ENCODE assay signal across 3 cellular contexts in the genomic region with DNA sequence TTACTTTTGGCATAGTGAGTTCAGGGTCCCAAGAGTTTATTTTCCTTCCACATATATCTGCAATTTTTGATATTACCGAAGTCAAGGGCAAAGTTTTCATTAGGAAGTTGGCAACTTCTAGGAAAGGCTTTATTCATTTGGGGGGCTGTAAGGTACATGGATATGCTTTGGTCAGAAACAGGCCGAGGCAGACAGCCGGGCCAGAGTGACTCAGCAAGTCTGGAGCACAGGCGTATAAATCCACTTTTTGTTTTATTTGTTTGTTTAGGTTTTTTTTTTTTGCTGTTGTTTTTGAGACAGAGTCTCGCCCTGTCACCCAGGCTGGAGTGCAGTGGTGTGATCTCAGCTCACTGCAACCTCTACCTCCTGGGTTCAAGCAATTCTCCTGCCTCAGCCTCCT.
TF ChIP-seq lines count a peak whose summit lies in the region.

No MANE protein-coding gene starts in this region.

TF ChIP-seq in SK-N-SH, 30 proteins besides CTCF, POLR2A, EP300 and RAD21:
- no peak for TF ChIP-seq IRF3 (IDR thresholded peaks at IDR 0.05; ENCODE audit: low read depth, low read length)
- TF ChIP-seq NFIC (IDR thresholded peaks at IDR 0.05; ENCODE audit: borderline replicate concordance): no peak
- TF ChIP-seq TCF12 (IDR thresholded peaks at IDR 0.05): no peak
- TF ChIP-seq RXRA (IDR thresholded peaks at IDR 0.05; ENCODE audit: borderline replicate concordance, low read depth): no peak
- TF ChIP-seq FOXJ3 (CRISPR knock-in tag; IDR thresholded peaks at IDR 0.05): no peak
- TF ChIP-seq FOXM1 (IDR thresholded peaks at IDR 0.05; ENCODE audit: low read depth): no peak
- TF ChIP-seq POLR2AphosphoS5 (IDR thresholded peaks at IDR 0.05; ENCODE audit: low read depth, low read length): no peak
- TF ChIP-seq SMC3 (IDR thresholded peaks at IDR 0.05; ENCODE audit: low read depth, low read length): no peak
- TF ChIP-seq CHD2 (IDR thresholded peaks at IDR 0.05; ENCODE audit: low read length, partially characterized antibody): no peak
- TF ChIP-seq MEF2A (IDR thresholded peaks at IDR 0.05; ENCODE audit: borderline replicate concordance, low read depth): no peak
- no peak for TF ChIP-seq MXI1 (IDR thresholded peaks at IDR 0.05; ENCODE audit: low read depth, low read length)
- no peak for TF ChIP-seq ELF1 (IDR thresholded peaks at IDR 0.05)
- TF ChIP-seq RFX5 (IDR thresholded peaks at IDR 0.05; ENCODE audit: low read length): no peak
- TF ChIP-seq, protein P1, sequence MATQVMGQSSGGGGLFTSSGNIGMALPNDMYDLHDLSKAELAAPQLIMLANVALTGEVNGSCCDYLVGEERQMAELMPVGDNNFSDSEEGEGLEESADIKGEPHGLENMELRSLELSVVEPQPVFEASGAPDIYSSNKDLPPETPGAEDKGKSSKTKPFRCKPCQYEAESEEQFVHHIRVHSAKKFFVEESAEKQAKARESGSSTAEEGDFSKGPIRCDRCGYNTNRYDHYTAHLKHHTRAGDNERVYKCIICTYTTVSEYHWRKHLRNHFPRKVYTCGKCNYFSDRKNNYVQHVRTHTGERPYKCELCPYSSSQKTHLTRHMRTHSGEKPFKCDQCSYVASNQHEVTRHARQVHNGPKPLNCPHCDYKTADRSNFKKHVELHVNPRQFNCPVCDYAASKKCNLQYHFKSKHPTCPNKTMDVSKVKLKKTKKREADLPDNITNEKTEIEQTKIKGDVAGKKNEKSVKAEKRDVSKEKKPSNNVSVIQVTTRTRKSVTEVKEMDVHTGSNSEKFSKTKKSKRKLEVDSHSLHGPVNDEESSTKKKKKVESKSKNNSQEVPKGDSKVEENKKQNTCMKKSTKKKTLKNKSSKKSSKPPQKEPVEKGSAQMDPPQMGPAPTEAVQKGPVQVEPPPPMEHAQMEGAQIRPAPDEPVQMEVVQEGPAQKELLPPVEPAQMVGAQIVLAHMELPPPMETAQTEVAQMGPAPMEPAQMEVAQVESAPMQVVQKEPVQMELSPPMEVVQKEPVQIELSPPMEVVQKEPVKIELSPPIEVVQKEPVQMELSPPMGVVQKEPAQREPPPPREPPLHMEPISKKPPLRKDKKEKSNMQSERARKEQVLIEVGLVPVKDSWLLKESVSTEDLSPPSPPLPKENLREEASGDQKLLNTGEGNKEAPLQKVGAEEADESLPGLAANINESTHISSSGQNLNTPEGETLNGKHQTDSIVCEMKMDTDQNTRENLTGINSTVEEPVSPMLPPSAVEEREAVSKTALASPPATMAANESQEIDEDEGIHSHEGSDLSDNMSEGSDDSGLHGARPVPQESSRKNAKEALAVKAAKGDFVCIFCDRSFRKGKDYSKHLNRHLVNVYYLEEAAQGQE (IDR thresholded peaks at IDR 0.05; ENCODE audit: low read depth, low read length): no peak

TF ChIP-seq in SK-N-SH treated with all-trans-retinoic acid at 6 μM for 48 hours, 23 proteins besides CTCF, POLR2A, EP300 and RAD21 (continued from another document):
- TF ChIP-seq CREB5 (CRISPR knock-in tag; IDR thresholded peaks at IDR 0.05; ENCODE audit: low read depth): no peak
- no peak for TF ChIP-seq TSHZ2 (CRISPR knock-in tag; IDR thresholded peaks at IDR 0.05)
- TF ChIP-seq SNAI2 (CRISPR knock-in tag; IDR thresholded peaks at IDR 0.05): no peak
- no peak for TF ChIP-seq ZC3H10 (CRISPR knock-in tag; IDR thresholded peaks at IDR 0.05)
- TF ChIP-seq TOX (CRISPR knock-in tag; IDR thresholded peaks at IDR 0.05; ENCODE audit: borderline replicate concordance): no peak
- TF ChIP-seq ZNF8 (CRISPR knock-in tag; IDR thresholded peaks at IDR 0.05): no peak
- no peak for TF ChIP-seq PPARA (CRISPR knock-in tag; IDR thresholded peaks at IDR 0.05; ENCODE audit: borderline replicate concordance)
- no peak for TF ChIP-seq GLIS3 (CRISPR knock-in tag; IDR thresholded peaks at IDR 0.05)
- no peak for TF ChIP-seq ZFP3 (CRISPR knock-in tag; IDR thresholded peaks at IDR 0.05)
- TF ChIP-seq RARB (CRISPR knock-in tag; IDR thresholded peaks at IDR 0.05): no peak
- no peak for TF ChIP-seq ESRRG (CRISPR knock-in tag; IDR thresholded peaks at IDR 0.05)
- no peak for TF ChIP-seq TCF4 (CRISPR knock-in tag; IDR thresholded peaks at IDR 0.05; ENCODE audit: borderline replicate concordance)
- no peak for TF ChIP-seq CSRNP3 (CRISPR knock-in tag; IDR thresholded peaks at IDR 0.05)
- no peak for TF ChIP-seq ZFP30 (CRISPR knock-in tag; IDR thresholded peaks at IDR 0.05)
- TF ChIP-seq ZNF565 (CRISPR knock-in tag; conservative IDR thresholded peaks at IDR 0.05; ENCODE audit: low read depth): no peak

TF ChIP-seq in HepG2, 621 proteins besides CTCF, POLR2A, EP300 and RAD21:
- TF ChIP-seq ZNF318 (CRISPR knock-in tag; IDR thresholded peaks at IDR 0.05): no peak
- no peak for TF ChIP-seq ZBTB21 (CRISPR knock-in tag; IDR thresholded peaks at IDR 0.05)
- TF ChIP-seq ZNF17 (CRISPR knock-in tag; IDR thresholded peaks at IDR 0.05): no peak
- TF ChIP-seq NFE2 (CRISPR knock-in tag; IDR thresholded peaks at IDR 0.05): peak; percentile 61; the same call in 1 of the 2 replicates
- TF ChIP-seq MAFK (conservative IDR thresholded peaks at IDR 0.05 in 1 of 2, IDR thresholded peaks at IDR 0.05 in 1 of 2; ENCODE audit: low read length in 2 of 2): 0 out of 4 replicates have a peak, but pooled peaks of 1 of the 2 experiments have one; percentile 7
- TF ChIP-seq BRD4 (CRISPR knock-in tag; IDR thresholded peaks at IDR 0.05): no peak
- TF ChIP-seq ZNF572 (CRISPR knock-in tag; IDR thresholded peaks at IDR 0.05): no peak
- peak; percentile 83 for TF ChIP-seq NFE2L2 (IDR thresholded peaks at IDR 0.05; ENCODE audit: low read length)
- no peak for TF ChIP-seq IRX3 (CRISPR knock-in tag; IDR thresholded peaks at IDR 0.05; ENCODE audit: borderline replicate concordance, low read depth)
- TF ChIP-seq ONECUT2 (CRISPR knock-in tag; IDR thresholded peaks at IDR 0.05): no peak
- TF ChIP-seq ZNF740 (CRISPR knock-in tag; IDR thresholded peaks at IDR 0.05): no peak
- TF ChIP-seq ZNF770 (CRISPR knock-in tag; IDR thresholded peaks at IDR 0.05): peak; percentile 53
- no peak for TF ChIP-seq FOXP1 (IDR thresholded peaks at IDR 0.05)
- 0 out of 2 replicates have a peak, but pooled peaks have one; percentile 10 for TF ChIP-seq FOXP1 (CRISPR knock-in tag; IDR thresholded peaks at IDR 0.05)
